In the genomic region with DNA sequence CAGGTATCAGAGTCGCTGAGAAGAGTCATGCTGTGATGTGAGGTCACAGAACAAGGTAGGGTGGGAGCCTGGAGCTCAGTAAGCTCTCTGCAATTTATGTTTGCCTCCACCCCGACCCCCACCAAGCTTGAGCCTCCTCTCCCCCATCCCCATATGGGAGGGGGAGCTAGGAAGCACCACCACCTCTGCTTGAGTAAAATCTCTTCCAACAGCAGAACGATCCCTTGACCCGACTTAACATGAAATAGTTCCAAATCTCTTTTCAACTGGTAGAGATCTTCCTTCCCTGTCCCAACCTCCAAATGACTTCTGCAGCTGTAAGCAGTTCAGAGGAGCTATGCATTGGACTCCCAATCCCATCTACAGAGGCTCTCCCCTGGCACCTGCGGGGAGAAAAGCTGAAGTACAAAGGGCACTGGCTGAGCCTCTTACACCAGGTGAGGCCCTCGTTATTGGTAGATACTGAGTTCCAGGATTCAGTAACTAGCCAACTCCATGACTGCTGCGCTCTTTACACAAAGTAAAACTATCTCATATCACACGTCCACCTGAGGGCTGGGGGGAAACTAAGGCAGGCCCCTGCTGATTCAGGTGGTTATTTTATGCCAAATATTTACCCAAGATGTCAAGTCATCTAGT, we compare ENCODE assay signal across 8 cellular contexts. TPM values are rescaled to one million over a fixed set of nuclear protein-coding genes. Genes with fewer than 3 reads are reported as not detected.
DNase-seq lines count a peak whose midpoint lies in the region; ATAC-seq and TF ChIP-seq lines count a peak whose summit lies in the region.

No MANE protein-coding gene starts in this region.

- H3K9me3 ChIP-seq in Karpas-422 (ENCODE audit: low read length) (no peaks in the 10 kb centered on the region), adrenal gland (replicated peaks in 1 of 3) (no peaks in the 10 kb centered on the region), tibial artery (no peaks in the 10 kb centered on the region)

- H3K4me2 ChIP-seq in Karpas-422 (ENCODE audit: low read depth, low read length, poor library complexity, severe bottlenecking): peak overlapping the region; percentile 7

- peaks cover 27% of the 10 kb centered on the region for H3K36me3 ChIP-seq in Karpas-422 (ENCODE audit: insufficient read depth, low read length)
- H3K36me3 ChIP-seq in adrenal gland (replicated peaks in 1 of 2): peaks cover 0 to 32% of the 10 kb centered on the region in 2 donors
- peaks cover 43 to 48% (median 46%) of the 10 kb centered on the region in 3 donors for H3K36me3 ChIP-seq in tibial artery

- 55 to 62% (median 57%) methylated on average over 8 of the region's 8 CpGs for WGBS in adrenal gland, 4 donors

- H3K27ac ChIP-seq in Karpas-422 (ENCODE audit: low read length) (no peak overlapping the region), adrenal gland (peak overlapping the region in 3 of 5 donors; percentile 27 to 44 (median 30)), tibial artery (peak overlapping the region; percentile 95 to 100)

- intact Hi-C loops in adrenal gland (cut with DNase I) (no loop called here), tibial artery (cut with DNase I; ENCODE audit: low total_unique reads) (no loop called here)

- DNase-seq in DMS53 (lab: John Stamatoyannopoulos, UW) (peak; percentile 78), Karpas-422 (peak; percentile 79), adrenal gland (peak in 1 of 7 donors; percentile 61), left lobe of liver (ENCODE audit: low spot score) (no peak), tibial artery (no peak), DMS79 (lab: John Stamatoyannopoulos, UW) (no peak)
- DNase-seq in stimulated activated CD4-positive, alpha-beta T cell treated with anti-CD3 and anti-CD28 coated beads, Interleukin-1b, Interleukin-23, amount 100 ng/mL, for 48 hours: no peak

- peaks cover 30% of the 10 kb centered on the region for H3K4me1 ChIP-seq in Karpas-422 (ENCODE audit: low read length)
- H3K4me1 ChIP-seq in adrenal gland (replicated peaks in 1 of 2): peaks cover 15 to 34% of the 10 kb centered on the region in 2 donors
- peaks cover 0 to 21% (median 8%) of the 10 kb centered on the region in 4 donors for H3K4me1 ChIP-seq in tibial artery

- H3K4me3 ChIP-seq in Karpas-422 (ENCODE audit: low read length) (no peak overlapping the region), adrenal gland (peak overlapping the region in 2 of 4 donors; percentile 21 to 92), tibial artery (peak overlapping the region; percentile 92 to 99)

- H3K27me3 ChIP-seq in Karpas-422 (ENCODE audit: low read length) (no peaks in the 10 kb centered on the region), adrenal gland (no peaks in the 10 kb centered on the region), tibial artery (no peaks in the 10 kb centered on the region)

- H3K9ac ChIP-seq in Karpas-422 (ENCODE audit: low read length): no peak overlapping the region

- H2AFZ ChIP-seq in Karpas-422 (ENCODE audit: low read length): no peak overlapping the region

- no peaks in the 10 kb centered on the region for H3K9me2 ChIP-seq in Karpas-422 (replicated peaks; ENCODE audit: insufficient read depth, low read length)

- ATAC-seq in left lobe of liver: peak; percentile 32
- no peak for ATAC-seq in HG03108 (IDR thresholded peaks at IDR 0.05; ENCODE audit: unreplicated experiment)

- peaks cover 24% of the 10 kb centered on the region for H4K20me1 ChIP-seq in Karpas-422 (ENCODE audit: insufficient read depth, low read depth, low read length)

- TF ChIP-seq CTCF in adrenal gland (IDR thresholded peaks at IDR 0.05) (no peak), tibial artery (IDR thresholded peaks at IDR 0.05) (no peak)

- TF ChIP-seq POLR2A in adrenal gland (IDR thresholded peaks at IDR 0.05): no peak

- H3K79me2 ChIP-seq in Karpas-422 (ENCODE audit: low read length): peaks cover 11% of the 10 kb centered on the region

RNA-seq across cellular contexts. Expression of gene ACTG1, which starts 3.4 kb away (rescaled TPM):
- 2,634 and 2,913 TPM in 2 replicates for total RNA-seq in Karpas-422 (2014; rRNA removed; shearing (Covaris generic); ENCODE audit: low replicate concordance)
- total RNA-seq in adrenal gland (1,000 to 10,000 TPM; 1,781 to 6,446 (median 2,486) TPM), left lobe of liver (264 TPM)
- polyA plus RNA-seq in adrenal gland: 1,000 to 10,000 TPM in 2 of 3 donors, 100 to 1,000 TPM in 1; 828 to 1,140 (median 1,059) TPM

RNA-seq across cellular contexts. Expression of gene FSCN2, which starts 19.0 kb away (rescaled TPM):
- 0.63 and 1.2 TPM in 2 replicates for total RNA-seq in Karpas-422 (2014; rRNA removed; shearing (Covaris generic); ENCODE audit: low replicate concordance)
- total RNA-seq in adrenal gland (1 to 10 TPM in 4 of 8 donors, under 1 TPM in 4; 0.39 to 1.9 (median 0.88) TPM), left lobe of liver (0.18 TPM)
- 1 to 10 TPM in 1 of 3 donors, under 1 TPM in 1, not detected in 1; 0.51 to 1.7 TPM for polyA plus RNA-seq in adrenal gland

RNA-seq across cellular contexts. Expression of gene FAAP100, which starts 43.0 kb away (rescaled TPM):
- 14.8 and 30.9 TPM in 2 replicates for total RNA-seq in Karpas-422 (2014; rRNA removed; shearing (Covaris generic); ENCODE audit: low replicate concordance)
- total RNA-seq in adrenal gland (10 to 100 TPM; 21.1 to 35.1 (median 31.7) TPM), left lobe of liver (18.9 TPM)
- polyA plus RNA-seq in adrenal gland: 10 to 100 TPM in 2 of 3 donors, 1 to 10 TPM in 1; 2.5 to 89.0 (median 41.0) TPM

Comparison
In these comparisons a context has a peak if more than half of its experiments do, and no peak if none do; other contexts are left out.
1. DNase-seq: peak in DMS53 (single experiment) and Karpas-422 (single experiment); none in left lobe of liver (single experiment), tibial artery (0 of 2), stimulated activated CD4-positive, alpha-beta T cell treated with anti-CD3 and anti-CD28 coated beads, Interleukin-1b, Interleukin-23, amount 100 ng/mL, for 48 hours (single experiment) and DMS79 (single experiment).